25 cellular contexts compared by ENCODE assay signal in genomic region chr2:10480359-10480949, GRCh38. TPM values are rescaled to one million over a fixed set of nuclear protein-coding genes. Genes with fewer than 3 reads are reported as not detected.
A peak's percentile ranks its signal among the peaks of the same experiment; 100 is the strongest.
DNase-seq lines count a peak whose midpoint lies in the region; ATAC-seq and TF ChIP-seq lines count a peak whose summit lies in the region.
"Had no signal": no experiment of that assay in that cellular context is flagged by ENCODE, and none has a peak within 500 bp of the region (broad histone marks: within the 10 kb centered on the region; RNA-seq: fewer than 3 reads in every experiment).

No MANE protein-coding gene starts in this region.

- H3K9me3 ChIP-seq in CD4-positive, alpha-beta T cell (ENCODE audit: control insufficient read depth, low read length), result no peaks in the 10 kb centered on the region
- H3K9me3 ChIP-seq: MG63, SJCRH30 had no signal

- peak overlapping the region; percentile 2 for H3K27ac Mint-ChIP-seq in activated naive CD8-positive, alpha-beta T cell treated with anti-CD3 and anti-CD28 coated beads for 36 hours
- H3K27ac Mint-ChIP-seq in activated naive CD8-positive, alpha-beta T cell treated with anti-CD3 and anti-CD28 coated beads, Interleukin-2, amount 50 U/mL, for 24 hours, result no peak overlapping the region
- H3K27ac Mint-ChIP-seq in CD4-positive, alpha-beta T cell, result no peak overlapping the region
- peak overlapping the region; percentile 61 for H3K27ac Mint-ChIP-seq in central memory CD8-positive, alpha-beta T cell (ENCODE audit: low read depth)
- H3K27ac Mint-ChIP-seq in activated T-cell treated with anti-CD3 and anti-CD28 coated beads, Interleukin-2, amount 50 U/mL, for 24 hours, result no peak overlapping the region

- POLR2A ChIA-PET in CD4-positive, alpha-beta T cell (lab: Charles Lee), result no interaction called here
- POLR2A ChIA-PET in HEK293T (lab: Yijun Ruan, JAX), result no interaction called here

- no peak overlapping the region for H3K27ac ChIP-seq in CD4-positive, alpha-beta T cell (ENCODE audit: low read depth, low read length)
- H3K27ac ChIP-seq: PC-9, SJCRH30 had no signal

- no peaks in the 10 kb centered on the region for H3K9me3 Mint-ChIP-seq in activated naive CD8-positive, alpha-beta T cell treated with anti-CD3 and anti-CD28 coated beads for 36 hours
- no peaks in the 10 kb centered on the region for H3K9me3 Mint-ChIP-seq in activated naive CD8-positive, alpha-beta T cell treated with anti-CD3 and anti-CD28 coated beads, Interleukin-2, amount 50 U/mL, for 24 hours
- no peaks in the 10 kb centered on the region for H3K9me3 Mint-ChIP-seq in CD4-positive, alpha-beta T cell
- no peaks in the 10 kb centered on the region for H3K9me3 Mint-ChIP-seq in central memory CD8-positive, alpha-beta T cell
- no peaks in the 10 kb centered on the region for H3K9me3 Mint-ChIP-seq in activated T-cell treated with anti-CD3 and anti-CD28 coated beads, Interleukin-2, amount 50 U/mL, for 24 hours

- TF ChIP-seq CTCF in CD4-positive, alpha-beta T cell (IDR thresholded peaks at IDR 0.05), result peak; percentile 24

- ATAC-seq in activated naive CD8-positive, alpha-beta T cell treated with anti-CD3 and anti-CD28 coated beads, Interleukin-2, amount 50 U/mL, for 24 hours, result no peak
- no peak for ATAC-seq in CD4-positive, alpha-beta T cell (ENCODE audit: poor library complexity)
- no peak for ATAC-seq in central memory CD8-positive, alpha-beta T cell (replicated peaks; ENCODE audit: extremely low read depth, poor library complexity, severe bottlenecking)
- no peak for ATAC-seq in GM21526 (IDR thresholded peaks at IDR 0.05; ENCODE audit: low FRiP score, unreplicated experiment)
- ATAC-seq: Right ventricle myocardium inferior, SK-N-SH treated with all-trans-retinoic acid at 6 μM for 48 hours had no signal

- no peak overlapping the region for H3K4me3 Mint-ChIP-seq in activated naive CD8-positive, alpha-beta T cell treated with anti-CD3 and anti-CD28 coated beads for 36 hours
- no peak overlapping the region for H3K4me3 Mint-ChIP-seq in activated naive CD8-positive, alpha-beta T cell treated with anti-CD3 and anti-CD28 coated beads, Interleukin-2, amount 50 U/mL, for 24 hours
- H3K4me3 Mint-ChIP-seq in CD4-positive, alpha-beta T cell, result no peak overlapping the region
- H3K4me3 Mint-ChIP-seq in central memory CD8-positive, alpha-beta T cell, result no peak overlapping the region
- H3K4me3 Mint-ChIP-seq in activated T-cell treated with anti-CD3 and anti-CD28 coated beads, Interleukin-2, amount 50 U/mL, for 24 hours, result no peak overlapping the region

- DNase-seq in activated naive CD8-positive, alpha-beta T cell treated with anti-CD3 and anti-CD28 coated beads for 36 hours, result no peak
- DNase-seq in activated naive CD8-positive, alpha-beta T cell treated with anti-CD3 and anti-CD28 coated beads, Interleukin-2, amount 50 U/mL, for 24 hours, result no peak
- DNase-seq in CD4-positive, alpha-beta T cell, result no peak
- DNase-seq in HEK293T (ENCODE audit: extremely low spot score) (no peak), T-helper 9 cell (no peak)
- DNase-seq in central memory CD8-positive, alpha-beta T cell (ENCODE audit: low spot score in 2 of 2), result no peak
- DNase-seq in activated T-cell treated with anti-CD3 and anti-CD28 coated beads, Interleukin-2, amount 50 U/mL, for 24 hours, result no peak
- DNase-seq: C1 segment of cervical spinal cord; DMS153; DND-41; KG1; MG63; NCI-H1105 treated with DMSO at 0.1 percent for 48 hours; NCI-H146; NCI-H1930; NCI-H2107; NCI-H446; NCI-H524 treated with DMSO at 0.1 percent for 48 hours; NCI-H82; NK-92 treated with Interleukin-12 subunit alpha and Interleukin-12 subunit beta, amount 100 ng/mL, for 24 hours; PC-9; SJCRH30 had no signal

- peaks cover 19% of the 10 kb centered on the region for H3K4me1 Mint-ChIP-seq in activated naive CD8-positive, alpha-beta T cell treated with anti-CD3 and anti-CD28 coated beads for 36 hours
- H3K4me1 Mint-ChIP-seq in activated naive CD8-positive, alpha-beta T cell treated with anti-CD3 and anti-CD28 coated beads, Interleukin-2, amount 50 U/mL, for 24 hours, result peaks cover 6% of the 10 kb centered on the region
- peaks cover 17% of the 10 kb centered on the region for H3K4me1 Mint-ChIP-seq in CD4-positive, alpha-beta T cell (ENCODE audit: low read depth)
- peaks cover 6% of the 10 kb centered on the region for H3K4me1 Mint-ChIP-seq in central memory CD8-positive, alpha-beta T cell
- peaks cover 18% of the 10 kb centered on the region for H3K4me1 Mint-ChIP-seq in activated T-cell treated with anti-CD3 and anti-CD28 coated beads, Interleukin-2, amount 50 U/mL, for 24 hours (ENCODE audit: low read depth)

- intact Hi-C loops in CD4-positive, alpha-beta T cell (cut with DNase I, micrococcal nuclease), result no loop called here

- H3K27me3 ChIP-seq in CD4-positive, alpha-beta T cell (ENCODE audit: control insufficient read depth, insufficient read depth, low read length), result no peaks in the 10 kb centered on the region
- H3K27me3 ChIP-seq: MG63, SJCRH30 had no signal

- no peaks in the 10 kb centered on the region for H3K36me3 Mint-ChIP-seq in activated naive CD8-positive, alpha-beta T cell treated with anti-CD3 and anti-CD28 coated beads for 36 hours
- no peaks in the 10 kb centered on the region for H3K36me3 Mint-ChIP-seq in activated naive CD8-positive, alpha-beta T cell treated with anti-CD3 and anti-CD28 coated beads, Interleukin-2, amount 50 U/mL, for 24 hours (ENCODE audit: low read depth)
- H3K36me3 Mint-ChIP-seq in CD4-positive, alpha-beta T cell (ENCODE audit: low read depth), result no peaks in the 10 kb centered on the region
- peaks cover 2% of the 10 kb centered on the region for H3K36me3 Mint-ChIP-seq in central memory CD8-positive, alpha-beta T cell (ENCODE audit: insufficient read depth)
- H3K36me3 Mint-ChIP-seq in activated T-cell treated with anti-CD3 and anti-CD28 coated beads, Interleukin-2, amount 50 U/mL, for 24 hours (ENCODE audit: low read depth), result no peaks in the 10 kb centered on the region

- H3K27me3 Mint-ChIP-seq in activated naive CD8-positive, alpha-beta T cell treated with anti-CD3 and anti-CD28 coated beads for 36 hours, result no peaks in the 10 kb centered on the region
- H3K27me3 Mint-ChIP-seq in activated naive CD8-positive, alpha-beta T cell treated with anti-CD3 and anti-CD28 coated beads, Interleukin-2, amount 50 U/mL, for 24 hours, result peaks cover 25% of the 10 kb centered on the region
- H3K27me3 Mint-ChIP-seq in CD4-positive, alpha-beta T cell, result no peaks in the 10 kb centered on the region
- peaks cover 19% of the 10 kb centered on the region for H3K27me3 Mint-ChIP-seq in central memory CD8-positive, alpha-beta T cell
- H3K27me3 Mint-ChIP-seq in activated T-cell treated with anti-CD3 and anti-CD28 coated beads, Interleukin-2, amount 50 U/mL, for 24 hours, result no peaks in the 10 kb centered on the region

- CTCF ChIA-PET in CD4-positive, alpha-beta T cell (lab: Charles Lee), result no interaction called here
- CTCF ChIA-PET in HEK293T (lab: Yijun Ruan, JAX), result no interaction called here

TF ChIP-seq in HEK293T, 16 proteins besides CTCF, POLR2A, EP300 and RAD21:
- no peak for TF ChIP-seq FOXK2 (IDR thresholded peaks at IDR 0.05)
- TF ChIP-seq TARDBP (IDR thresholded peaks at IDR 0.05), result 0 out of 2 replicates have a peak, but pooled peaks have one; percentile 7

RNA-seq across cellular contexts. Expression of gene ODC1, which starts 32.3 kb away (rescaled TPM):
- total RNA-seq in activated naive CD8-positive, alpha-beta T cell treated with anti-CD3 and anti-CD28 coated beads for 36 hours, result 100 to 1,000 TPM; 357 to 367 TPM
- total RNA-seq in CD4-positive, alpha-beta T cell, result 100 to 1,000 TPM; 162 to 164 TPM

Comparison
In these comparisons a context has a peak if more than half of its experiments do, and no peak if none do; other contexts are left out.
1. H3K27ac Mint-ChIP-seq: peak in activated naive CD8-positive, alpha-beta T cell treated with anti-CD3 and anti-CD28 coated beads for 36 hours (single experiment) and central memory CD8-positive, alpha-beta T cell (single experiment); none in activated naive CD8-positive, alpha-beta T cell treated with anti-CD3 and anti-CD28 coated beads, Interleukin-2, amount 50 U/mL, for 24 hours (single experiment), CD4-positive, alpha-beta T cell (single experiment) and activated T-cell treated with anti-CD3 and anti-CD28 coated beads, Interleukin-2, amount 50 U/mL, for 24 hours (single experiment).